8 cellular contexts compared by ENCODE assay signal in the genomic region with DNA sequence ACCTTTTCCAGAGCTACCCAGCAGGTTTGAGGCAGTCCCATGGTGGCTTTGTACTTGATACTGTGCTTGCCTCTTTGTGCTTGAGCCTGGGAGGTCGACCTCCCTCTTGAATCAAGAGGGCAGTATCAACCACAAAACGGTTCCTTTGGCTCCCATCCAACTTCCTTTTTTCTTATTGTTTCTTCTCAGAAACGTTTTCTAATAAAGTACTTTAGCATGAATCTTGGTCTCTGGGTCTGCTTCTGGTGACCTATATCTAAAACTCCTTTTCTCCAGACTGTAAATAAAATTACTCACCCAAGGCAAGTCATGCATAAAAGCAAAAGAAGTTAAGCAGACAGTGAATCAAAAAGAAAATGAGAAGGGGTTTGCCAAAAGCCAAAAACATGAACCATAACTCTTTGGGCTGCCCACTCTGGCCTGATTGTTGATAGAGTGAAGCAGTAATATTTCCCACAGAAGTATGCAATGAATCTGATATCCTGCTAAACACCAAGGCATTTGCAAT.
DNase-seq lines count a peak whose midpoint lies in the region; ATAC-seq, FAIRE-seq and TF ChIP-seq lines count a peak whose summit lies in the region.

No MANE protein-coding gene starts in this region.

- no peak for TF ChIP-seq POLR2A in GM12891 (IDR thresholded peaks at IDR 0.05; ENCODE audit: low read depth, low read length)

- no peak for FAIRE-seq in GM12891 (lab: Jason Lieb, UNC)

- H3K4me3 ChIP-seq in PC-3 (ENCODE audit: low read length): no peak overlapping the region

- ATAC-seq in HG02623 (IDR thresholded peaks at IDR 0.05; ENCODE audit: unreplicated experiment) (peak; percentile 56), PC-3 (peak; percentile 84), GM19023 (IDR thresholded peaks at IDR 0.05; ENCODE audit: unreplicated experiment) (no peak)

- no TSS peak for BruUV-seq in PC-3 (replicated peaks; lab: Mats Ljungman, UMichigan)

- H3K9me3 ChIP-seq in PC-3 (ENCODE audit: low read length): no peaks in the 10 kb centered on the region

- H3K27ac ChIP-seq in PC-3 (ENCODE audit: low read length): peak overlapping the region; percentile 61

- H3K9ac ChIP-seq in PC-3 (ENCODE audit: low read length): no peak overlapping the region

- CTCF ChIA-PET in PC-3 (lab: Charles Lee): interaction anchor here (0.5 kb wide), 1 partner anchor 74 kb away, joined by 5 read pairs; no protein-coding TSS in a partner anchor

- intact Hi-C loops in PC-3 (cut with micrococcal nuclease): loop anchor here (1.0 to 2.0 kb wide), 2 partner anchors 11 to 62 kb away; no protein-coding TSS in a partner anchor

- H3K27me3 ChIP-seq in PC-3 (ENCODE audit: low read length): no peaks in the 10 kb centered on the region

- peaks cover 4% of the 10 kb centered on the region for H3F3A ChIP-seq in PC-3 (ENCODE audit: low read length, unreplicated experiment)

- POLR2A ChIA-PET in PC-3 (lab: Charles Lee; ENCODE audit: unreplicated experiment): no interaction called here

- H2AFZ ChIP-seq in PC-3 (ENCODE audit: low read length): peak overlapping the region; percentile 45

- no peaks in the 10 kb centered on the region for H4K20me1 ChIP-seq in PC-3 (ENCODE audit: low read length)

- no peaks in the 10 kb centered on the region for H3K79me2 ChIP-seq in PC-3 (ENCODE audit: low read length)

- no peak for DNase-seq in GM12891 (ENCODE audit: insufficient read length, low spot score)
- DNase-seq in PC-3: peak; percentile 69
- DNase-seq in left kidney (ENCODE audit: low read depth, low spot score): peak; percentile 59
- no peak for DNase-seq in GM19238 (ENCODE audit: insufficient read length, low spot score)
- DNase-seq in cerebellum (ENCODE audit: low spot score): no peak
- no peak for DNase-seq in activated gamma-delta T cell (lab: John Stamatoyannopoulos, UW)

- H3K4me1 ChIP-seq in PC-3 (ENCODE audit: insufficient read depth, low read length): peaks cover 25% of the 10 kb centered on the region

- H3K4me2 ChIP-seq in PC-3 (ENCODE audit: low read length): peak overlapping the region; percentile 21

- TF ChIP-seq CTCF in PC-3 (conservative IDR thresholded peaks at IDR 0.05; ENCODE audit: low read depth, low read length): no peak

- H3K9me2 ChIP-seq in PC-3 (replicated peaks; ENCODE audit: low read length): no peaks in the 10 kb centered on the region

- H3K36me3 ChIP-seq in PC-3 (ENCODE audit: low read depth, low read length): no peaks in the 10 kb centered on the region

TF ChIP-seq in GM12891, 5 proteins besides CTCF, POLR2A, EP300 and RAD21:
- TF ChIP-seq PAX5 (IDR thresholded peaks at IDR 0.05; ENCODE audit: insufficient read depth, low read length, severe bottlenecking) (peak; percentile 54), POLR2AphosphoS5 (IDR thresholded peaks at IDR 0.05; ENCODE audit: low read depth, low read length) (no peak), POU2F2 (IDR thresholded peaks at IDR 0.05; ENCODE audit: low read depth, low read length) (no peak), SPI1 (IDR thresholded peaks at IDR 0.05; ENCODE audit: low read depth, low read length) (no peak), TAF1 (IDR thresholded peaks at IDR 0.05; ENCODE audit: low read depth, low read length) (no peak)

Comparison
In these comparisons a context has a peak if more than half of its experiments do, and no peak if none do; other contexts are left out.
1. DNase-seq: peak in PC-3 (single experiment) and left kidney (single experiment); none in GM12891 (single experiment), GM19238 (single experiment), cerebellum (single experiment) and activated gamma-delta T cell (single experiment).